2 cellular contexts compared by ENCODE assay signal in genomic region chr17:47275245-47275984, GRCh38.
TF ChIP-seq lines count a peak whose summit lies in the region.

No MANE protein-coding gene starts in this region.

TF ChIP-seq in HCT116, 20 proteins besides CTCF, POLR2A, EP300 and RAD21:
- TF ChIP-seq SP1 (IDR thresholded peaks at IDR 0.05; ENCODE audit: low read depth): no peak
- TF ChIP-seq EGR1 (IDR thresholded peaks at IDR 0.05; ENCODE audit: low read depth): no peak
- peak; percentile 57 for TF ChIP-seq FOSL1 (IDR thresholded peaks at IDR 0.05; ENCODE audit: low read depth)
- TF ChIP-seq JUND (IDR thresholded peaks at IDR 0.05): peak; percentile 38

TF ChIP-seq in K562, 482 proteins besides CTCF, POLR2A, EP300 and RAD21 (continues in another document):
- TF ChIP-seq TAF15 (IDR thresholded peaks at IDR 0.05; ENCODE audit: low read depth, low read length): no peak
- TF ChIP-seq OTX1 (CRISPR knock-in tag; IDR thresholded peaks at IDR 0.05): no peak
- 0 out of 2 replicates have a peak, but pooled peaks have one; percentile 47 for TF ChIP-seq PML (IDR thresholded peaks at IDR 0.05; ENCODE audit: low read length)
- TF ChIP-seq BHLHE40 (IDR thresholded peaks at IDR 0.05; ENCODE audit: low read length): peak; percentile 76
- TF ChIP-seq GATAD2A (IDR thresholded peaks at IDR 0.05): 0 out of 2 replicates have a peak, but pooled peaks have one; percentile 42
- no peak for TF ChIP-seq FOXK1 (CRISPR knock-in tag; IDR thresholded peaks at IDR 0.05; ENCODE audit: borderline replicate concordance)
- no peak for TF ChIP-seq RBM22 (IDR thresholded peaks at IDR 0.05; ENCODE audit: low read depth, low read length, poor library complexity, severe bottlenecking)
- TF ChIP-seq NUFIP1 (IDR thresholded peaks at IDR 0.05; ENCODE audit: partially characterized antibody): no peak
- TF ChIP-seq FOXP1 (CRISPR knock-in tag; IDR thresholded peaks at IDR 0.05): peak; percentile 72; the same call in 1 of the 2 replicates
- TF ChIP-seq TRIM25 (IDR thresholded peaks at IDR 0.05; ENCODE audit: borderline replicate concordance): no peak
- 0 out of 2 replicates have a peak, but pooled peaks have one; percentile 17 for TF ChIP-seq MTA2 (IDR thresholded peaks at IDR 0.05; ENCODE audit: low read depth)
- peak; percentile 55 to 72; a peak in 3 of 4 replicates for TF ChIP-seq KDM1A (IDR thresholded peaks at IDR 0.05)
- TF ChIP-seq SIN3A (IDR thresholded peaks at IDR 0.05; ENCODE audit: borderline replicate concordance in 2 of 2, control insufficient read depth in 1 of 2, low read depth in 2 of 2, low read length in 2 of 2): no peak
- TF ChIP-seq ELF4 (CRISPR knock-in tag; IDR thresholded peaks at IDR 0.05): no peak
- peak; percentile 80 for TF ChIP-seq ARID1B (IDR thresholded peaks at IDR 0.05)
- TF ChIP-seq CBFB (CRISPR knock-in tag; IDR thresholded peaks at IDR 0.05): no peak
- peak; percentile 79 for TF ChIP-seq C11orf30 (IDR thresholded peaks at IDR 0.05; ENCODE audit: low read depth)
- TF ChIP-seq PTRF (tag; IDR thresholded peaks at IDR 0.05): no peak
- TF ChIP-seq HDGF (IDR thresholded peaks at IDR 0.05): 0 out of 2 replicates have a peak, but pooled peaks have one; percentile 78
- no peak for TF ChIP-seq ZNF398 (CRISPR knock-in tag; IDR thresholded peaks at IDR 0.05)
- TF ChIP-seq USF1 (CRISPR knock-in tag; IDR thresholded peaks at IDR 0.05): 0 out of 2 replicates have a peak, but pooled peaks have one; percentile 21
- TF ChIP-seq RBM14 (IDR thresholded peaks at IDR 0.05; ENCODE audit: borderline replicate concordance, insufficient read depth, low read depth, low read length): no peak
- TF ChIP-seq YBX1 (IDR thresholded peaks at IDR 0.05): no peak
- no peak for TF ChIP-seq SREBF2 (CRISPR knock-in tag; IDR thresholded peaks at IDR 0.05)
- peak; percentile 61 for TF ChIP-seq SMARCC2 (IDR thresholded peaks at IDR 0.05; ENCODE audit: low read depth)
- TF ChIP-seq PRDM10 (IDR thresholded peaks at IDR 0.05; ENCODE audit: partially characterized antibody): peak; percentile 5
- peak; percentile 85 for TF ChIP-seq CTBP1 (IDR thresholded peaks at IDR 0.05; ENCODE audit: borderline replicate concordance)
- peak; percentile 35; the same call in 1 of the 2 replicates for TF ChIP-seq EP400 (IDR thresholded peaks at IDR 0.05)
- TF ChIP-seq GABPB1 (CRISPR knock-in tag; IDR thresholded peaks at IDR 0.05): peak; percentile 42; the same call in 1 of the 2 replicates
- TF ChIP-seq PKNOX1 (IDR thresholded peaks at IDR 0.05): no peak
- TF ChIP-seq MBD1 (CRISPR knock-in tag; IDR thresholded peaks at IDR 0.05): no peak
- no peak for TF ChIP-seq IFI16 (CRISPR knock-in tag; IDR thresholded peaks at IDR 0.05)
- TF ChIP-seq E2F6 (IDR thresholded peaks at IDR 0.05; ENCODE audit: borderline replicate concordance in 1 of 2, extremely low read depth in 1 of 2, insufficient read depth in 1 of 2, insufficient read length in 1 of 2, low read depth in 1 of 2, low read length in 1 of 2, poor library complexity in 1 of 2, severe bottlenecking in 1 of 2): peak in 1 of 2 experiments; percentile 63
- TF ChIP-seq ZNF146 (CRISPR knock-in tag; IDR thresholded peaks at IDR 0.05; ENCODE audit: unreplicated experiment): no peak
- TF ChIP-seq FOXA1 (IDR thresholded peaks at IDR 0.05; ENCODE audit: borderline replicate concordance): no peak
- no peak for TF ChIP-seq SPI1 (IDR thresholded peaks at IDR 0.05; ENCODE audit: borderline replicate concordance, low read depth, low read length)
- no peak for TF ChIP-seq PBX2 (CRISPR knock-in tag; IDR thresholded peaks at IDR 0.05; ENCODE audit: low read depth)
- 0 out of 2 replicates have a peak, but pooled peaks have one; percentile 19 for TF ChIP-seq PBX2 (tag; conservative IDR thresholded peaks at IDR 0.05; ENCODE audit: low read depth)
- TF ChIP-seq STAG1 (CRISPR knock-in tag; IDR thresholded peaks at IDR 0.05; ENCODE audit: borderline replicate concordance): no peak
- peak in 1 of 2 experiments; percentile 47 for TF ChIP-seq AFF1 (IDR thresholded peaks at IDR 0.05; ENCODE audit: low read depth in 1 of 2, partially characterized antibody in 2 of 2)
- no peak for TF ChIP-seq BDP1 (IDR thresholded peaks at IDR 0.05; ENCODE audit: insufficient read depth, insufficient read length)
